1 cellular context compared by ENCODE assay signal in the genomic region with DNA sequence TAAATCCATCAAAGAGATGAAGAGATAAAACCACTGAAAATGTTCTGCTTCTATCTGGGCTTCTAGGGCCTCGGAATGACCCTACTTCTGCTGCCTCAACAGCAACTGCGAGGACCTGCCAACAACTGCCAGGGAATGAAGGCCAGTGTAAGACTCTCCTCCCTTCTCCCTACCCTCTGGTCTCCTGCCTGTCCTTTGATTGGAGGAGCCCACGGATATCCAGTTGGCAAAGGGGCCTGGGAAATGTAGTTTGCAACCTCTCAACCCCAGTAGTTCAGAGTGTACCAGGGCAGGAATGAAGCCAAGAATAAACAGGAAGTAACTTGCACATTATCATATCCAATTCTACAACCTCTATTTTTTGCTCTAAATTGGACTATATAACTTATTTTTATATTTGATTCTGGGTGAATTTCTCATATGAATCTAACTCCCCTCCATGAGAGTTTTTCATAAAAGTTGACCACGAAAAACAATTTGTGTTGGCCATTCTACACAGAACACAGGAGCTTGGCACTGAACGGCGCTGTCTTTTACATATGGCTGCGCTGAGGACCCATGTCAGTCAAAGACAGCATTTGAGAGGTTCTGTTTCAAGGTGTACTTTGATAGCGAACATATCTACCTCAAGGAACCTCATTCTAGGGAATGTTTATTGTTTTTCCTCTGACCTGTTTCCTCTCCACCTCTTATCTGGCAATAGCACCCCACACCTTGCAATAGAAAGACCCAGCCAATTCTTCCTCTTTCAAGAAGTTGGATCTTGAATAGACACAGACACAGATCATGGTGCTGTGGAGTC.
TF ChIP-seq lines count a peak whose summit lies in the region.

No MANE protein-coding gene starts in this region.

TF ChIP-seq in K562, 482 proteins besides CTCF, POLR2A, EP300 and RAD21 (continued from another document):
- TF ChIP-seq TAL1 (IDR thresholded peaks at IDR 0.05) (peak; percentile 47), GABPA (tag; conservative IDR thresholded peaks at IDR 0.05; ENCODE audit: low read depth) (peak; percentile 78), CBFA2T3 (IDR thresholded peaks at IDR 0.05) (peak; percentile 75), ZNF143 (CRISPR knock-in tag; IDR thresholded peaks at IDR 0.05) (peak; percentile 81), NFYB (IDR thresholded peaks at IDR 0.05; ENCODE audit: extremely low read depth, insufficient read length) (peak; percentile 60), ZNF175 (CRISPR knock-in tag; IDR thresholded peaks at IDR 0.05; ENCODE audit: low read depth) (0 out of 2 replicates have a peak, but pooled peaks have one; percentile 20), FOXA3 (CRISPR knock-in tag; conservative IDR thresholded peaks at IDR 0.05 in 1 of 2, IDR thresholded peaks at IDR 0.05 in 1 of 2) (no peak), ELF1 (tag; IDR thresholded peaks at IDR 0.05) (peak; percentile 66), ZNF778 (CRISPR knock-in tag; IDR thresholded peaks at IDR 0.05) (no peak), TFAP4 (CRISPR knock-in tag; IDR thresholded peaks at IDR 0.05; ENCODE audit: borderline replicate concordance) (no peak), TSHZ1 (CRISPR knock-in tag; IDR thresholded peaks at IDR 0.05) (no peak), TCF3 (CRISPR knock-in tag; IDR thresholded peaks at IDR 0.05) (peak; percentile 60), ARID1B (IDR thresholded peaks at IDR 0.05) (peak; percentile 54), CBX1 (IDR thresholded peaks at IDR 0.05; ENCODE audit: low read depth) (no peak), NR2C2 (CRISPR knock-in tag; IDR thresholded peaks at IDR 0.05) (no peak), NR2C2 (tag; IDR thresholded peaks at IDR 0.05) (peak; percentile 91), TRIM24 (IDR thresholded peaks at IDR 0.05) (0 out of 4 replicates have a peak, but pooled peaks of 1 of the 2 experiments have one; percentile 38), ZEB2 (IDR thresholded peaks at IDR 0.05) (peak; percentile 70; the same call in 1 of the 2 replicates), SMAD4 (CRISPR knock-in tag; conservative IDR thresholded peaks at IDR 0.05) (peak; percentile 34; the same call in 1 of the 2 replicates), SIX5 (IDR thresholded peaks at IDR 0.05; ENCODE audit: borderline replicate concordance in 1 of 2, insufficient read depth in 1 of 2, low read depth in 1 of 2, low read length in 2 of 2) (peak; percentile 57 to 65), NR4A1 (CRISPR knock-in tag; IDR thresholded peaks at IDR 0.05) (no peak), NR4A1 (tag; IDR thresholded peaks at IDR 0.05) (0 out of 2 replicates have a peak, but pooled peaks have one; percentile 22), STAT5A (IDR thresholded peaks at IDR 0.05; ENCODE audit: borderline replicate concordance, low read length) (no peak), SOX6 (IDR thresholded peaks at IDR 0.05) (peak; percentile 39; the same call in 1 of the 2 replicates)
- TF ChIP-seq, protein P1, sequence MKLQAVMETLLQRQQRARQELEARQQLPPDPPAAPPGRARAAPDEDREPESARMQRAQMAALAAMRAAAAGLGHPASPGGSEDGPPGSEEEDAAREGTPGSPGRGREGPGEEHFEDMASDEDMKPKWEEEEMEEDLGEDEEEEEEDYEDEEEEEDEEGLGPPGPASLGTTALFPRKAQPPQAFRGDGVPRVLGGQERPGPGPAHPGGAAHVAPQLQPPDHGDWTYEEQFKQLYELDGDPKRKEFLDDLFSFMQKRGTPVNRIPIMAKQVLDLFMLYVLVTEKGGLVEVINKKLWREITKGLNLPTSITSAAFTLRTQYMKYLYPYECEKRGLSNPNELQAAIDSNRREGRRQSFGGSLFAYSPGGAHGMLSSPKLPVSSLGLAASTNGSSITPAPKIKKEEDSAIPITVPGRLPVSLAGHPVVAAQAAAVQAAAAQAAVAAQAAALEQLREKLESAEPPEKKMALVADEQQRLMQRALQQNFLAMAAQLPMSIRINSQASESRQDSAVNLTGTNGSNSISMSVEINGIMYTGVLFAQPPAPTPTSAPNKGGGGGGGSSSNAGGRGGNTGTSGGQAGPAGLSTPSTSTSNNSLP (IDR thresholded peaks at IDR 0.05; ENCODE audit: borderline replicate concordance, low read depth, low read length): 0 out of 2 replicates have a peak, but pooled peaks have one; percentile 9
- TF ChIP-seq, protein P2, sequence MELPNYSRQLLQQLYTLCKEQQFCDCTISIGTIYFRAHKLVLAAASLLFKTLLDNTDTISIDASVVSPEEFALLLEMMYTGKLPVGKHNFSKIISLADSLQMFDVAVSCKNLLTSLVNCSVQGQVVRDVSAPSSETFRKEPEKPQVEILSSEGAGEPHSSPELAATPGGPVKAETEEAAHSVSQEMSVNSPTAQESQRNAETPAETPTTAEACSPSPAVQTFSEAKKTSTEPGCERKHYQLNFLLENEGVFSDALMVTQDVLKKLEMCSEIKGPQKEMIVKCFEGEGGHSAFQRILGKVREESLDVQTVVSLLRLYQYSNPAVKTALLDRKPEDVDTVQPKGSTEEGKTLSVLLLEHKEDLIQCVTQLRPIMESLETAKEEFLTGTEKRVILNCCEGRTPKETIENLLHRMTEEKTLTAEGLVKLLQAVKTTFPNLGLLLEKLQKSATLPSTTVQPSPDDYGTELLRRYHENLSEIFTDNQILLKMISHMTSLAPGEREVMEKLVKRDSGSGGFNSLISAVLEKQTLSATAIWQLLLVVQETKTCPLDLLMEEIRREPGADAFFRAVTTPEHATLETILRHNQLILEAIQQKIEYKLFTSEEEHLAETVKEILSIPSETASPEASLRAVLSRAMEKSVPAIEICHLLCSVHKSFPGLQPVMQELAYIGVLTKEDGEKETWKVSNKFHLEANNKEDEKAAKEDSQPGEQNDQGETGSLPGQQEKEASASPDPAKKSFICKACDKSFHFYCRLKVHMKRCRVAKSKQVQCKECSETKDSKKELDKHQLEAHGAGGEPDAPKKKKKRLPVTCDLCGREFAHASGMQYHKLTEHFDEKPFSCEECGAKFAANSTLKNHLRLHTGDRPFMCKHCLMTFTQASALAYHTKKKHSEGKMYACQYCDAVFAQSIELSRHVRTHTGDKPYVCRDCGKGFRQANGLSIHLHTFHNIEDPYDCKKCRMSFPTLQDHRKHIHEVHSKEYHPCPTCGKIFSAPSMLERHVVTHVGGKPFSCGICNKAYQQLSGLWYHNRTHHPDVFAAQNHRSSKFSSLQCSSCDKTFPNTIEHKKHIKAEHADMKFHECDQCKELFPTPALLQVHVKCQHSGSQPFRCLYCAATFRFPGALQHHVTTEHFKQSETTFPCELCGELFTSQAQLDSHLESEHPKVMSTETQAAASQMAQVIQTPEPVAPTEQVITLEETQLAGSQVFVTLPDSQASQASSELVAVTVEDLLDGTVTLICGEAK (IDR thresholded peaks at IDR 0.05): peak; percentile 78
- TF ChIP-seq, protein P2 (CRISPR knock-in tag; IDR thresholded peaks at IDR 0.05): no peak
- TF ChIP-seq, protein P3, sequence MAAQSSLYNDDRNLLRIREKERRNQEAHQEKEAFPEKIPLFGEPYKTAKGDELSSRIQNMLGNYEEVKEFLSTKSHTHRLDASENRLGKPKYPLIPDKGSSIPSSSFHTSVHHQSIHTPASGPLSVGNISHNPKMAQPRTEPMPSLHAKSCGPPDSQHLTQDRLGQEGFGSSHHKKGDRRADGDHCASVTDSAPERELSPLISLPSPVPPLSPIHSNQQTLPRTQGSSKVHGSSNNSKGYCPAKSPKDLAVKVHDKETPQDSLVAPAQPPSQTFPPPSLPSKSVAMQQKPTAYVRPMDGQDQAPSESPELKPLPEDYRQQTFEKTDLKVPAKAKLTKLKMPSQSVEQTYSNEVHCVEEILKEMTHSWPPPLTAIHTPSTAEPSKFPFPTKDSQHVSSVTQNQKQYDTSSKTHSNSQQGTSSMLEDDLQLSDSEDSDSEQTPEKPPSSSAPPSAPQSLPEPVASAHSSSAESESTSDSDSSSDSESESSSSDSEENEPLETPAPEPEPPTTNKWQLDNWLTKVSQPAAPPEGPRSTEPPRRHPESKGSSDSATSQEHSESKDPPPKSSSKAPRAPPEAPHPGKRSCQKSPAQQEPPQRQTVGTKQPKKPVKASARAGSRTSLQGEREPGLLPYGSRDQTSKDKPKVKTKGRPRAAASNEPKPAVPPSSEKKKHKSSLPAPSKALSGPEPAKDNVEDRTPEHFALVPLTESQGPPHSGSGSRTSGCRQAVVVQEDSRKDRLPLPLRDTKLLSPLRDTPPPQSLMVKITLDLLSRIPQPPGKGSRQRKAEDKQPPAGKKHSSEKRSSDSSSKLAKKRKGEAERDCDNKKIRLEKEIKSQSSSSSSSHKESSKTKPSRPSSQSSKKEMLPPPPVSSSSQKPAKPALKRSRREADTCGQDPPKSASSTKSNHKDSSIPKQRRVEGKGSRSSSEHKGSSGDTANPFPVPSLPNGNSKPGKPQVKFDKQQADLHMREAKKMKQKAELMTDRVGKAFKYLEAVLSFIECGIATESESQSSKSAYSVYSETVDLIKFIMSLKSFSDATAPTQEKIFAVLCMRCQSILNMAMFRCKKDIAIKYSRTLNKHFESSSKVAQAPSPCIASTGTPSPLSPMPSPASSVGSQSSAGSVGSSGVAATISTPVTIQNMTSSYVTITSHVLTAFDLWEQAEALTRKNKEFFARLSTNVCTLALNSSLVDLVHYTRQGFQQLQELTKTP (IDR thresholded peaks at IDR 0.05; ENCODE audit: low read depth in 1 of 2, partially characterized antibody in 2 of 2): peak in 1 of 2 experiments; percentile 34
